ENCODE assay signal across 8 cellular contexts in genomic region chr9:6757988-6758417, GRCh38. TPM values are rescaled to one million over a fixed set of nuclear protein-coding genes. Genes with fewer than 3 reads are reported as not detected.
DNase-seq lines count a peak whose midpoint lies in the region; ATAC-seq, FAIRE-seq and TF ChIP-seq lines count a peak whose summit lies in the region.

No MANE protein-coding gene starts in this region.

- H3F3A ChIP-seq in GM23338 (replicated peaks; ENCODE audit: low read depth) (peaks cover 14% of the 10 kb centered on the region; the same call in 1 of the 2 replicates), Loucy (ENCODE audit: low read depth) (no peaks in the 10 kb centered on the region)

- peak overlapping the region; percentile 83 for H3K4me2 ChIP-seq in GM23338
- H3K4me2 ChIP-seq in Loucy (ENCODE audit: low read depth, low read length, poor library complexity, severe bottlenecking): peak overlapping the region; percentile 87

- H3K9me2 ChIP-seq in GM23338 (ENCODE audit: insufficient read depth) (no peaks in the 10 kb centered on the region), Loucy (replicated peaks; ENCODE audit: low read depth, low read length) (no peaks in the 10 kb centered on the region)

- no peak overlapping the region; the same call in 1 of the 2 replicates for H3K27ac Mint-ChIP-seq in GM23338
- H3K27ac Mint-ChIP-seq in effector memory CD8-positive, alpha-beta T cell: peak overlapping the region; percentile 99

- H3K4me1 ChIP-seq in GM23338 (ENCODE audit: insufficient read depth) (peaks cover 21% of the 10 kb centered on the region), Loucy (ENCODE audit: insufficient read depth, low read length, poor library complexity, severe bottlenecking) (peaks cover 11% of the 10 kb centered on the region), muscle layer of duodenum (ENCODE audit: control insufficient read depth in 1 of 2, insufficient read depth in 2 of 2, low read length in 2 of 2) (no peaks in the 10 kb centered on the region)

- H3K9me3 ChIP-seq in Loucy (ENCODE audit: insufficient read depth, low read depth, low read length) (no peaks in the 10 kb centered on the region), muscle layer of duodenum (ENCODE audit: control insufficient read depth in 1 of 2, low read length in 2 of 2) (no peaks in the 10 kb centered on the region)

- no peaks in the 10 kb centered on the region for H3K9me3 Mint-ChIP-seq in GM23338
- H3K9me3 Mint-ChIP-seq in effector memory CD8-positive, alpha-beta T cell: no peaks in the 10 kb centered on the region

- H3K79me2 ChIP-seq in GM23338 (replicated peaks; ENCODE audit: insufficient read depth) (peaks cover 44% of the 10 kb centered on the region), Loucy (ENCODE audit: insufficient read depth, low read length) (peaks cover 44% of the 10 kb centered on the region)

- H3K4me3 ChIP-seq in GM23338 (peak overlapping the region; percentile 96), Loucy (ENCODE audit: low read length, poor library complexity, severe bottlenecking) (peak overlapping the region; percentile 77), muscle layer of duodenum (ENCODE audit: low read depth in 1 of 2, low read length in 2 of 2) (peak overlapping the region; percentile 88 to 96)

- no peaks in the 10 kb centered on the region for H3K36me3 ChIP-seq in GM23338 (ENCODE audit: insufficient read depth)
- H3K36me3 ChIP-seq in Loucy (ENCODE audit: insufficient read depth, low read length): no peaks in the 10 kb centered on the region
- H3K36me3 ChIP-seq in muscle layer of duodenum (ENCODE audit: control insufficient read depth in 1 of 2, insufficient read depth in 2 of 2, low read length in 2 of 2): peaks cover 0 to 14% of the 10 kb centered on the region in 2 donors

- H3K27ac ChIP-seq in GM23338 (ENCODE audit: low read depth) (peak overlapping the region; percentile 96), muscle layer of duodenum (ENCODE audit: low read length) (peak overlapping the region; percentile 96)

- ATAC-seq in GM23338: peak; percentile 73
- ATAC-seq in effector memory CD8-positive, alpha-beta T cell (replicated peaks): no peak

- peaks cover 25% of the 10 kb centered on the region for H3K4me1 Mint-ChIP-seq in GM23338
- H3K4me1 Mint-ChIP-seq in effector memory CD8-positive, alpha-beta T cell (ENCODE audit: low read depth in 2 of 2): peaks cover 27 to 36% of the 10 kb centered on the region in 2 donors

- peak overlapping the region; percentile 80 for H3K9ac ChIP-seq in Loucy (ENCODE audit: low read depth, low read length, poor library complexity, severe bottlenecking)

- H3K27me3 Mint-ChIP-seq in GM23338 (ENCODE audit: insufficient read depth, low read depth, poor library complexity): peaks cover 18% of the 10 kb centered on the region
- H3K27me3 Mint-ChIP-seq in effector memory CD8-positive, alpha-beta T cell: no peaks in the 10 kb centered on the region

- TF ChIP-seq CTCF in GM23338 (conservative IDR thresholded peaks at IDR 0.05; ENCODE audit: low read depth in 2 of 2) (no peak), Loucy (conservative IDR thresholded peaks at IDR 0.05; ENCODE audit: low read length) (no peak)

- H3K27me3 ChIP-seq in GM23338 (ENCODE audit: insufficient read depth) (no peaks in the 10 kb centered on the region), Loucy (ENCODE audit: insufficient read depth, low read length, poor library complexity, severe bottlenecking) (no peaks in the 10 kb centered on the region), muscle layer of duodenum (ENCODE audit: low read depth, low read length) (no peaks in the 10 kb centered on the region)

- H4K20me1 ChIP-seq in GM23338 (replicated peaks; ENCODE audit: insufficient read depth) (no peaks in the 10 kb centered on the region), Loucy (ENCODE audit: insufficient read depth, low read length, poor library complexity, severe bottlenecking) (peaks cover 15% of the 10 kb centered on the region)

- peaks cover under 1% of the 10 kb centered on the region; the same call in 2 of the 3 replicates for H3K36me3 Mint-ChIP-seq in GM23338 (ENCODE audit: low read depth)
- peaks cover 43% of the 10 kb centered on the region for H3K36me3 Mint-ChIP-seq in effector memory CD8-positive, alpha-beta T cell (ENCODE audit: insufficient read depth)

- no peak for TF ChIP-seq POLR2A in GM12891 (IDR thresholded peaks at IDR 0.05; ENCODE audit: low read depth, low read length)

- peak; percentile 99 for FAIRE-seq in GM12891 (lab: Jason Lieb, UNC)

- H3K4me3 Mint-ChIP-seq in GM23338: peak overlapping the region; percentile 92
- H3K4me3 Mint-ChIP-seq in effector memory CD8-positive, alpha-beta T cell: peak overlapping the region; percentile 92 to 95

- DNase-seq in GM12891 (ENCODE audit: insufficient read length, low spot score): no peak
- peak; percentile 97 for DNase-seq in GM23338 (ENCODE audit: low spot score)
- no peak for DNase-seq in effector memory CD8-positive, alpha-beta T cell
- DNase-seq in NCI-H2107 (lab: John Stamatoyannopoulos, UW): no peak
- no peak for DNase-seq in activated CD8-positive, alpha-beta memory T cell treated with anti-CD3 and anti-CD28 coated beads for 24 hours
- no peak for DNase-seq in dermis blood vessel endothelial cell

- H2AFZ ChIP-seq in GM23338 (no peak overlapping the region), Loucy (ENCODE audit: low read length) (peak overlapping the region; percentile 49)

TF ChIP-seq in GM12891, 5 proteins besides CTCF, POLR2A, EP300 and RAD21:
- no peak for TF ChIP-seq TAF1 (IDR thresholded peaks at IDR 0.05; ENCODE audit: low read depth, low read length)
- TF ChIP-seq SPI1 (IDR thresholded peaks at IDR 0.05; ENCODE audit: low read depth, low read length): no peak
- no peak for TF ChIP-seq POU2F2 (IDR thresholded peaks at IDR 0.05; ENCODE audit: low read depth, low read length)
- TF ChIP-seq POLR2AphosphoS5 (IDR thresholded peaks at IDR 0.05; ENCODE audit: low read depth, low read length): no peak
- TF ChIP-seq PAX5 (IDR thresholded peaks at IDR 0.05; ENCODE audit: insufficient read depth, low read length, severe bottlenecking): no peak
TF ChIP-seq in GM12891: peak in this region for 0.

TF ChIP-seq in GM23338, 12 proteins besides CTCF, POLR2A, EP300 and RAD21:
- TF ChIP-seq POLR2AphosphoS5 (IDR thresholded peaks at IDR 0.05; ENCODE audit: low read depth): no peak
- no peak for TF ChIP-seq EZH2phosphoT487 (IDR thresholded peaks at IDR 0.05; ENCODE audit: unreplicated experiment)
- TF ChIP-seq EZH2 (IDR thresholded peaks at IDR 0.05; ENCODE audit: low read depth, unreplicated experiment): no peak
TF ChIP-seq in GM23338: peak in this region for 0.

RNA-seq across cellular contexts. Expression of gene KDM4C, which starts 0.2 kb away (rescaled TPM):
- 17.4 TPM for polyA plus RNA-seq in GM12891 (2012; ENCODE audit: low read depth, missing spikeins)
- 36.0 and 43.8 TPM in 2 replicates for total RNA-seq in GM23338 (2014; rRNA removed; shearing (Covaris generic))
- 6.9 and 12.0 TPM in 2 replicates for polyA plus RNA-seq in GM23338 (2016; fragmentation: Nextera tagmentation; extraction: Ambion mirVana)
- total RNA-seq in dermis blood vessel endothelial cell: 21.7 and 23.0 TPM in 2 replicates
